Comparison of ENCODE assay signal across 28 cellular contexts in the genomic region with DNA sequence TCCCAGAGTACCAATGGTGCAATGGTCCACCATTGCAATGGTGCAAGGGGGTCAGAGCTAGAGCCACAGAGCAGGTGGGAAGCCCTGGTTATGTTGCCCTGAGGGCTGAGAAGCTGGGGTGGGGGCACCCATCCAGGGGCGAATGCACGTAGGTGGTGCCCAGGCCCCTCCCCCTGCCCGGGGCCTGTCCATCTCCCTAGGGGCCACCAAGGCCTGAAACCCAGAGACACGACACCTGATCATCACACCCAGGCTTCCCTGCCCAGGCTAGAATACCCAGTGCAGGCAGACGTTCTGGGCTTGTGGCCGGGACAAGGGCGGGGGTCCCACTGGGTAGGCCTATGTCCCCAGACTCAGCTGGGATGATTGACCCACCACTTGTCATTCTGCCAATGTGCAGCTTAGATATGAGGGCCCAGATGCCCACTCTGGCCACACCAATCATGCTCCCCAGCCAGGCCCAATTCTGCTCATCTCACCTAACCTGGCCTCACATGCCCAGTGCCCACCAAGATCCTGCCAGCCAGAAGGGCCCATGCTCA.
"Had no signal": no experiment of that assay in that cellular context is flagged by ENCODE, and none has a peak within 500 bp of the region (broad histone marks: within the 10 kb centered on the region; RNA-seq: fewer than 3 reads in every experiment).

No MANE protein-coding gene starts in this region.

- H3K9ac ChIP-seq: neural progenitor cell had no signal

- H3K4me3 ChIP-seq: heart right ventricle, hepatocyte, lower lobe of right lung, neural progenitor cell, ovary, right atrium auricular region, right lobe of liver, smooth muscle cell, stomach, testis, thyroid gland, transverse colon, upper lobe of left lung had no signal

- H3K9me3 ChIP-seq: heart right ventricle, lower lobe of right lung, ovary, right atrium auricular region, right lobe of liver, testis, thyroid gland, transverse colon, upper lobe of left lung had no signal

- H3K27ac ChIP-seq: heart right ventricle, hepatocyte, lower lobe of right lung, neural progenitor cell, ovary, right atrium auricular region, right lobe of liver, stomach, testis, thyroid gland, transverse colon, upper lobe of left lung had no signal

- ATAC-seq: heart right ventricle; left cardiac atrium; left lobe of liver; left ventricle myocardium superior; naive thymus-derived CD8-positive, alpha-beta T cell had no signal

- H3K27me3 ChIP-seq: hepatocyte, neural progenitor cell, ovary, right lobe of liver, testis, thyroid gland had no signal

- H3K36me3 Mint-ChIP-seq: naive thymus-derived CD8-positive, alpha-beta T cell; neural progenitor cell had no signal

- H3K4me3 Mint-ChIP-seq: naive thymus-derived CD8-positive, alpha-beta T cell; nephron progenitor cell; neural progenitor cell had no signal

- H3K27ac Mint-ChIP-seq: nephron progenitor cell, neural progenitor cell, progenitor cell of endocrine pancreas had no signal

- H3K9me3 Mint-ChIP-seq: naive thymus-derived CD8-positive, alpha-beta T cell had no signal

- DNase-seq: heart right ventricle; islet precursor cell; kidney glomerular epithelial cell; left cardiac atrium; left ventricle myocardium superior; lower lobe of right lung; mammary epithelial cell; mesenchymal stem cell; nephron progenitor cell; ovary; right lobe of liver; stimulated activated CD4-positive, alpha-beta T cell treated with anti-CD3 and anti-CD28 coated beads, Interleukin-12 subunit alpha, Interleukin-12 subunit beta, amount 100 ng/mL, for 4 hours; stimulated activated CD4-positive, alpha-beta T cell treated with anti-CD3 and anti-CD28 coated beads, Interleukin-15, amount 100 ng/mL, for 24 hours; stimulated activated CD4-positive, alpha-beta T cell treated with anti-CD3 and anti-CD28 coated beads, Interleukin-2, amount 100 ng/mL, for 24 hours; stimulated activated CD4-positive, alpha-beta T cell treated with anti-CD3 and anti-CD28 coated beads, Interleukin-4, amount 100 ng/mL, for 1 hour; stimulated activated naive CD4-positive, alpha-beta T cell; stomach; testis; thyroid gland; transverse colon had no signal

- H3K4me1 ChIP-seq: lower lobe of right lung, neural progenitor cell, right atrium auricular region, testis, thyroid gland, transverse colon had no signal

- H3K4me1 Mint-ChIP-seq: naive thymus-derived CD8-positive, alpha-beta T cell; nephron progenitor cell; neural progenitor cell had no signal

- H3K4me2 ChIP-seq: hepatocyte, neural progenitor cell, smooth muscle cell had no signal

- H3K27me3 Mint-ChIP-seq: progenitor cell of endocrine pancreas had no signal

- H3K36me3 ChIP-seq: heart right ventricle, lower lobe of right lung, neural progenitor cell, ovary, right atrium auricular region, right lobe of liver, stomach, thyroid gland, transverse colon, upper lobe of left lung had no signal

- H2AFZ ChIP-seq: hepatocyte, neural progenitor cell had no signal
